ENCODE assay signal across 17 cellular contexts in the genomic region with DNA sequence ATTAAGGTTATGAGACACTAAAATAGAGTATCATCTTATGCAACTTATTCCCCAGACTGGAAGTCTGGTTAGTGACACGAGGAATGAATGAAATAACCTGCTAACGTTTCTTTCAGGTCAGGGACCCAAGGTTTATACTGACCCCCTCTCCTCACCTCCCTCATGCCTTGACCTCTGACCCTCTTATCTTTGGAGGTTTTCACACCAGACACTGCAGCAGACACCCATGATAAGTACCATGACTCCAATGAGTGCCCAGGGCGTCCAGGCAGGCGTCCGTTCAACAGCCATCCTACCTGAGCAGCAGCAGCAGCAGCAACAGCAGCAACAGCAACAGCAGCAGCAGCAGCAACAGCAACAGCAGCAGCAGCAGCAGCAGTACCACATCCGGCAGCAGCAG. TPM values are rescaled to one million over a fixed set of nuclear protein-coding genes. Genes with fewer than 3 reads are reported as not detected.
DNase-seq lines count a peak whose midpoint lies in the region; ATAC-seq, FAIRE-seq and TF ChIP-seq lines count a peak whose summit lies in the region.
"Had no signal": no experiment of that assay in that cellular context is flagged by ENCODE, and none has a peak within 500 bp of the region (broad histone marks: within the 10 kb centered on the region; RNA-seq: fewer than 3 reads in every experiment).

No MANE protein-coding gene starts in this region.

- no peak overlapping the region for H3K4me2 ChIP-seq in K562 (ENCODE audit: insufficient read depth, low read length)
- H3K4me2 ChIP-seq: BLaER1 treated with 17β-estradiol and CSF1 and Interleukin-3, amounts not matched to agents 10 nM and 100 nM had no signal

- H3K9ac ChIP-seq in K562 (ENCODE audit: insufficient read depth in 1 of 2, low read depth in 2 of 2, low read length in 2 of 2) = 0 out of 4 replicates have a peak overlapping the region, but pooled peaks of 1 of the 2 experiments have one; percentile 35
- H3K9ac ChIP-seq: BLaER1 treated with 17β-estradiol and CSF1 and Interleukin-3, amounts not matched to agents 10 nM and 100 nM had no signal

- H3K27ac ChIP-seq in K562 (ENCODE audit: extremely low read depth, low read depth, low read length) (no peak overlapping the region), breast epithelium (no peak overlapping the region)
- H3K27ac ChIP-seq: BLaER1 treated with 17β-estradiol and CSF1 and Interleukin-3, amounts not matched to agents 10 nM and 100 nM had no signal

- DNase-seq in activated naive CD8-positive, alpha-beta T cell treated with anti-CD3 and anti-CD28 coated beads, Interleukin-2, amount 10 ng/mL, durations not matched to agents 7 days and 5 days = no peak
- no peak for DNase-seq in activated naive CD8-positive, alpha-beta T cell treated with anti-CD3 and anti-CD28 coated beads, Interleukin-2, amount 50 U/mL, for 24 hours
- DNase-seq in K562 (ENCODE audit: extremely low read depth in 1 of 4, low spot score in 3 of 4) (peak in 1 of 4 experiments; percentile 52), NCI-H526 (lab: John Stamatoyannopoulos, UW) (no peak), breast epithelium (ENCODE audit: low spot score in 2 of 2) (no peak), CD14-positive monocyte (ENCODE audit: low spot score) (no peak)
- DNase-seq: ACHN; CD4-positive, alpha-beta T cell; DMS153; DMS79 treated with DMSO at 0.1 percent for 48 hours; EL; GDM1; GOT3; H9 had no signal

- H3K9me3 Mint-ChIP-seq in activated naive CD8-positive, alpha-beta T cell treated with anti-CD3 and anti-CD28 coated beads, Interleukin-2, amount 10 ng/mL, durations not matched to agents 7 days and 5 days = no peaks in the 10 kb centered on the region
- H3K9me3 Mint-ChIP-seq in activated naive CD8-positive, alpha-beta T cell treated with anti-CD3 and anti-CD28 coated beads, Interleukin-2, amount 50 U/mL, for 24 hours = no peaks in the 10 kb centered on the region
- peaks cover 0 to 5% (median 0%) of the 10 kb centered on the region in 7 donors for H3K9me3 Mint-ChIP-seq in CD14-positive monocyte
- H3K9me3 Mint-ChIP-seq: CD4-positive, alpha-beta T cell had no signal

- H3K36me3 ChIP-seq in K562 (ENCODE audit: control insufficient read depth, insufficient read depth, low read length) = peaks cover 66% of the 10 kb centered on the region
- no peaks in the 10 kb centered on the region for H3K36me3 ChIP-seq in breast epithelium

- TF ChIP-seq CTCF in K562 (IDR thresholded peaks at IDR 0.05 in 2 of 3, conservative IDR thresholded peaks at IDR 0.05 in 1 of 3; ENCODE audit: insufficient read depth in 2 of 3, low read depth in 1 of 3, low read length in 3 of 3) = no peak
- no peak for TF ChIP-seq CTCF in breast epithelium (IDR thresholded peaks at IDR 0.05)
- no peak for TF ChIP-seq CTCF in CD14-positive monocyte (IDR thresholded peaks at IDR 0.05)

- in situ Hi-C loops in K562 (cut with MboI) = no loop called here

- H3K4me3 ChIP-seq in K562 (no peak overlapping the region), breast epithelium (no peak overlapping the region)
- H3K4me3 ChIP-seq: BLaER1 treated with 17β-estradiol and CSF1 and Interleukin-3, amounts not matched to agents 10 nM and 100 nM had no signal

- TF ChIP-seq EP300 in K562 (IDR thresholded peaks at IDR 0.05; ENCODE audit: low read length) = no peak

- no peak for FAIRE-seq in K562 (lab: Jason Lieb, UNC)
- FAIRE-seq: GM12892 had no signal

- peaks cover 2% of the 10 kb centered on the region for H3K9me1 ChIP-seq in K562 (ENCODE audit: control insufficient read depth, insufficient read depth, low read length)

- intact Hi-C loops in K562 (cut with micrococcal nuclease) (no loop called here), breast epithelium (cut with DNase I; ENCODE audit: low total_unique reads) (no loop called here), CD14-positive monocyte (cut with micrococcal nuclease) (no loop called here)

- H3K9me3 ChIP-seq in K562 (replicated peaks; ENCODE audit: control insufficient read depth, insufficient read depth, low read depth, low read length) (no peaks in the 10 kb centered on the region), breast epithelium (no peaks in the 10 kb centered on the region)
- H3K9me3 ChIP-seq: BLaER1 treated with 17β-estradiol and CSF1 and Interleukin-3, amounts not matched to agents 10 nM and 100 nM had no signal

- WGBS in K562 (ENCODE audit: insufficient coverage, low coverage, missing lambda C conversion rate) = 26% methylated on average over 6 of the region's 6 CpGs

- TF ChIP-seq POLR2A in K562 (conservative IDR thresholded peaks at IDR 0.05) = no peak
- no peak for TF ChIP-seq POLR2A in breast epithelium (IDR thresholded peaks at IDR 0.05)

- no peaks in the 10 kb centered on the region for H3K27me3 Mint-ChIP-seq in activated naive CD8-positive, alpha-beta T cell treated with anti-CD3 and anti-CD28 coated beads, Interleukin-2, amount 10 ng/mL, durations not matched to agents 7 days and 5 days
- no peaks in the 10 kb centered on the region for H3K27me3 Mint-ChIP-seq in activated naive CD8-positive, alpha-beta T cell treated with anti-CD3 and anti-CD28 coated beads, Interleukin-2, amount 50 U/mL, for 24 hours
- H3K27me3 Mint-ChIP-seq in CD14-positive monocyte (ENCODE audit: low read depth in 3 of 3) = peaks cover 0 to 21% (median 1%) of the 10 kb centered on the region in 3 donors
- H3K27me3 Mint-ChIP-seq: CD4-positive, alpha-beta T cell had no signal

- H3K27me3 ChIP-seq in K562 (ENCODE audit: control insufficient read depth in 2 of 2, insufficient read depth in 2 of 2, low read length in 2 of 2) (no peaks in the 10 kb centered on the region), breast epithelium (peaks cover 0 to 60% of the 10 kb centered on the region in 2 donors)

- POLR2A ChIA-PET in activated naive CD8-positive, alpha-beta T cell treated with anti-CD3 and anti-CD28 coated beads, Interleukin-2, amount 10 ng/mL, durations not matched to agents 7 days and 5 days (lab: Charles Lee) = interaction anchor here (1.0 kb wide), 1 partner anchor 11 kb away, joined by 3 read pairs; no protein-coding TSS in a partner anchor
- POLR2A ChIA-PET in K562 (lab: Yijun Ruan, JAX) = no interaction called here

- H3K79me2 ChIP-seq in K562 (ENCODE audit: control insufficient read depth, insufficient read depth, low read length) = no peaks in the 10 kb centered on the region

- peaks cover 17% of the 10 kb centered on the region for H3K36me3 Mint-ChIP-seq in activated naive CD8-positive, alpha-beta T cell treated with anti-CD3 and anti-CD28 coated beads, Interleukin-2, amount 10 ng/mL, durations not matched to agents 7 days and 5 days
- peaks cover 14% of the 10 kb centered on the region for H3K36me3 Mint-ChIP-seq in activated naive CD8-positive, alpha-beta T cell treated with anti-CD3 and anti-CD28 coated beads, Interleukin-2, amount 50 U/mL, for 24 hours (ENCODE audit: low read depth)
- H3K36me3 Mint-ChIP-seq in CD14-positive monocyte = peaks cover 54 to 69% of the 10 kb centered on the region in 2 donors

- peaks cover 0 to 16% of the 10 kb centered on the region in 2 experiments; a peak in 2 of 5 replicates for H3K4me1 ChIP-seq in K562 (replicated peaks in 1 of 2; ENCODE audit: control insufficient read depth in 2 of 2, insufficient read depth in 2 of 2, low read length in 2 of 2)
- peaks cover 0 to 3% of the 10 kb centered on the region in 2 donors for H3K4me1 ChIP-seq in breast epithelium

- CTCF ChIA-PET in K562 (lab: Yijun Ruan, JAX; ENCODE audit: low intra/inter-chr PET ratio) = no interaction called here

- no peak overlapping the region for H2AFZ ChIP-seq in K562 (ENCODE audit: low read depth, low read length)

- no peak for ATAC-seq in activated naive CD8-positive, alpha-beta T cell treated with anti-CD3 and anti-CD28 coated beads, Interleukin-2, amount 10 ng/mL, durations not matched to agents 7 days and 5 days (ENCODE audit: low read depth)
- ATAC-seq in activated naive CD8-positive, alpha-beta T cell treated with anti-CD3 and anti-CD28 coated beads, Interleukin-2, amount 50 U/mL, for 24 hours = no peak
- ATAC-seq in K562 = peak; percentile 43; the same call in 2 of the 3 replicates

- H3K4me1 Mint-ChIP-seq in activated naive CD8-positive, alpha-beta T cell treated with anti-CD3 and anti-CD28 coated beads, Interleukin-2, amount 10 ng/mL, durations not matched to agents 7 days and 5 days = peaks cover 8% of the 10 kb centered on the region
- H3K4me1 Mint-ChIP-seq in activated naive CD8-positive, alpha-beta T cell treated with anti-CD3 and anti-CD28 coated beads, Interleukin-2, amount 50 U/mL, for 24 hours = peaks cover 4% of the 10 kb centered on the region
- H3K4me1 Mint-ChIP-seq in CD14-positive monocyte = peaks cover 15% of the 10 kb centered on the region

- H3K27ac Mint-ChIP-seq in activated naive CD8-positive, alpha-beta T cell treated with anti-CD3 and anti-CD28 coated beads, Interleukin-2, amount 10 ng/mL, durations not matched to agents 7 days and 5 days = peak overlapping the region; percentile 12
- H3K27ac Mint-ChIP-seq in activated naive CD8-positive, alpha-beta T cell treated with anti-CD3 and anti-CD28 coated beads, Interleukin-2, amount 50 U/mL, for 24 hours = no peak overlapping the region
- no peak overlapping the region for H3K27ac Mint-ChIP-seq in CD14-positive monocyte
- H3K27ac Mint-ChIP-seq: CD4-positive, alpha-beta T cell; H9 had no signal

- no TSS peak for BruUV-seq in K562 (replicated peaks; lab: Mats Ljungman, UMichigan)

- no peak overlapping the region for H3K4me3 Mint-ChIP-seq in activated naive CD8-positive, alpha-beta T cell treated with anti-CD3 and anti-CD28 coated beads, Interleukin-2, amount 10 ng/mL, durations not matched to agents 7 days and 5 days
- no peak overlapping the region for H3K4me3 Mint-ChIP-seq in activated naive CD8-positive, alpha-beta T cell treated with anti-CD3 and anti-CD28 coated beads, Interleukin-2, amount 50 U/mL, for 24 hours
- no peak overlapping the region for H3K4me3 Mint-ChIP-seq in CD14-positive monocyte
- H3K4me3 Mint-ChIP-seq: CD4-positive, alpha-beta T cell; H9 had no signal

- no peak for TF ChIP-seq RAD21 in K562 (CRISPR knock-in tag; conservative IDR thresholded peaks at IDR 0.05 in 1 of 2, IDR thresholded peaks at IDR 0.05 in 1 of 2)

- H4K20me1 ChIP-seq in K562 (replicated peaks; ENCODE audit: control insufficient read depth, insufficient read depth, low read length) = no peaks in the 10 kb centered on the region

RNA-seq across cellular contexts. Expression of a gene that starts 4.2 kb away (rescaled TPM):
- 1 to 10 TPM; 1.4 to 1.9 TPM for total RNA-seq in activated naive CD8-positive, alpha-beta T cell treated with anti-CD3 and anti-CD28 coated beads, Interleukin-2, amount 10 ng/mL, durations not matched to agents 7 days and 5 days
- total RNA-seq in K562 (2011; cell fraction: chromatin; rRNA removed; ENCODE audit: low replicate concordance) = 5.1 and 6.6 TPM in 2 replicates
- 2.7 and 2.8 TPM in 2 replicates for total RNA-seq in K562 (2011; cell fraction: nucleolus; rRNA removed)
- total RNA-seq in K562 (2011; cell fraction: nucleoplasm; rRNA removed) = 2.7 and 4.0 TPM in 2 replicates
- total RNA-seq in K562 (2014; rRNA removed) = 0.05 and 0.12 TPM in 2 replicates
- total RNA-seq in K562 (2014; rRNA removed; fragmentation: Illumina TruSeq; extraction: Trizol) = 0.22 TPM in 2 replicates
- total RNA-seq in K562 (2015; rRNA removed; fragmentation: Illumina TruSeq; extraction: Trizol) = 0.23 and 0.25 TPM in 2 replicates
- 0.69 TPM in 2 replicates for total RNA-seq in K562 (2021)
- polyA plus RNA-seq in K562 (2011; rRNA removed) = 0.40 and 0.79 TPM in 2 replicates
- 0.53 and 0.58 TPM in 2 replicates for polyA plus RNA-seq in K562 (2011; cell fraction: cytosol; rRNA removed)
- polyA plus RNA-seq in K562 (2011; cell fraction: nucleus; rRNA removed) = 3.3 and 4.5 TPM in 2 replicates
- polyA plus RNA-seq in K562 (2012) = 0.35 and 1.5 TPM in 2 replicates
- polyA plus RNA-seq in K562 (2014; fragmentation: Illumina TruSeq; extraction: Trizol) = 0.65 and 0.80 TPM in 2 replicates
- polyA plus RNA-seq in K562 (2014; fragmentation: Nextera tagmentation; extraction: Ambion mirVana) = under 1 TPM; 0.03 to 0.11 TPM
- polyA plus RNA-seq in K562 (2014; rRNA removed) = 0.81 and 0.86 TPM in 2 replicates
- 0.42 TPM in 2 replicates for polyA minus RNA-seq in K562 (2011; rRNA and poly(A)+ RNA removed)
- 0.55 TPM in 1 of 2 replicates, not detected in the other for polyA minus RNA-seq in K562 (2011; cell fraction: cytosol; rRNA and poly(A)+ RNA removed)
- 0.54 and 0.78 TPM in 2 replicates for polyA minus RNA-seq in K562 (2011; cell fraction: nucleus; rRNA and poly(A)+ RNA removed)
- 1 to 10 TPM in 1 of 3 donors, under 1 TPM in 2; under 0.01 to 1.0 (median 0.32) TPM for total RNA-seq in breast epithelium
- under 1 TPM in 1 of 2 donors, not detected in 1; 0.05 TPM for polyA plus RNA-seq in CD14-positive monocyte

RNA-seq across cellular contexts. Expression of a gene that starts 22.0 kb away (rescaled TPM):
- total RNA-seq in activated naive CD8-positive, alpha-beta T cell treated with anti-CD3 and anti-CD28 coated beads, Interleukin-2, amount 10 ng/mL, durations not matched to agents 7 days and 5 days = 10 to 100 TPM; 64.7 to 77.1 TPM
- 282 and 395 TPM in 2 replicates for total RNA-seq in K562 (2011; cell fraction: chromatin; rRNA removed; ENCODE audit: low replicate concordance)
- 116 and 125 TPM in 2 replicates for total RNA-seq in K562 (2011; cell fraction: nucleolus; rRNA removed)
- 127 and 134 TPM in 2 replicates for total RNA-seq in K562 (2011; cell fraction: nucleoplasm; rRNA removed)
- total RNA-seq in K562 (2014; rRNA removed) = 18.4 and 23.1 TPM in 2 replicates
- 7.7 and 8.6 TPM in 2 replicates for total RNA-seq in K562 (2014; rRNA removed; fragmentation: Illumina TruSeq; extraction: Trizol)
- 7.7 and 10.3 TPM in 2 replicates for total RNA-seq in K562 (2015; rRNA removed; fragmentation: Illumina TruSeq; extraction: Trizol)
- total RNA-seq in K562 (2021) = 47.3 and 49.7 TPM in 2 replicates
- polyA plus RNA-seq in K562 (2011; rRNA removed) = 8.5 and 19.1 TPM in 2 replicates
- polyA plus RNA-seq in K562 (2011; cell fraction: cytosol; rRNA removed) = 11.3 and 12.0 TPM in 2 replicates
- 149 and 177 TPM in 2 replicates for polyA plus RNA-seq in K562 (2011; cell fraction: nucleus; rRNA removed)
- 27.2 and 37.7 TPM in 2 replicates for polyA plus RNA-seq in K562 (2012)
- polyA plus RNA-seq in K562 (2014; fragmentation: Illumina TruSeq; extraction: Trizol) = 26.7 and 31.0 TPM in 2 replicates
- 1 to 10 TPM; 1.6 to 2.8 TPM for polyA plus RNA-seq in K562 (2014; fragmentation: Nextera tagmentation; extraction: Ambion mirVana)
- 15.6 and 17.7 TPM in 2 replicates for polyA plus RNA-seq in K562 (2014; rRNA removed)
- 26.7 and 27.1 TPM in 2 replicates for polyA minus RNA-seq in K562 (2011; rRNA and poly(A)+ RNA removed)
- 51.0 and 53.6 TPM in 2 replicates for polyA minus RNA-seq in K562 (2011; cell fraction: cytosol; rRNA and poly(A)+ RNA removed)
- 58.2 and 76.0 TPM in 2 replicates for polyA minus RNA-seq in K562 (2011; cell fraction: nucleus; rRNA and poly(A)+ RNA removed)
- total RNA-seq in breast epithelium = 10 to 100 TPM; 32.1 to 34.7 (median 33.9) TPM
- polyA plus RNA-seq in CD14-positive monocyte = 1 to 10 TPM; 2.4 to 5.0 TPM

RNA-seq across cellular contexts. Expression of a gene that starts 29.1 kb away (rescaled TPM):
- 100 to 1,000 TPM; 389 to 395 TPM for total RNA-seq in activated naive CD8-positive, alpha-beta T cell treated with anti-CD3 and anti-CD28 coated beads, Interleukin-2, amount 10 ng/mL, durations not matched to agents 7 days and 5 days
- total RNA-seq in K562 (2011; cell fraction: chromatin; rRNA removed; ENCODE audit: low replicate concordance) = 48.6 and 70.4 TPM in 2 replicates
- 91.1 and 92.7 TPM in 2 replicates for total RNA-seq in K562 (2011; cell fraction: nucleolus; rRNA removed)
- 80.5 and 94.1 TPM in 2 replicates for total RNA-seq in K562 (2011; cell fraction: nucleoplasm; rRNA removed)
- total RNA-seq in K562 (2014; rRNA removed) = 5.5 and 7.5 TPM in 2 replicates
- total RNA-seq in K562 (2014; rRNA removed; fragmentation: Illumina TruSeq; extraction: Trizol) = 9.7 and 11.4 TPM in 2 replicates
- 6.1 and 7.5 TPM in 2 replicates for total RNA-seq in K562 (2015; rRNA removed; fragmentation: Illumina TruSeq; extraction: Trizol)
- total RNA-seq in K562 (2021) = 18.0 and 19.7 TPM in 2 replicates
- polyA plus RNA-seq in K562 (2011; rRNA removed) = 43.0 and 55.4 TPM in 2 replicates
- polyA plus RNA-seq in K562 (2011; cell fraction: cytosol; rRNA removed) = 91.9 and 138 TPM in 2 replicates
- polyA plus RNA-seq in K562 (2011; cell fraction: nucleus; rRNA removed) = 29.1 and 32.6 TPM in 2 replicates
- 17.7 and 27.6 TPM in 2 replicates for polyA plus RNA-seq in K562 (2012)
- polyA plus RNA-seq in K562 (2014; fragmentation: Illumina TruSeq; extraction: Trizol) = 45.8 and 52.7 TPM in 2 replicates
- polyA plus RNA-seq in K562 (2014; fragmentation: Nextera tagmentation; extraction: Ambion mirVana) = 10 to 100 TPM; 17.4 to 27.4 TPM
- polyA plus RNA-seq in K562 (2014; rRNA removed) = 23.9 and 25.8 TPM in 2 replicates
- polyA minus RNA-seq in K562 (2011; rRNA and poly(A)+ RNA removed) = 26.0 and 31.9 TPM in 2 replicates
- 13.8 and 14.3 TPM in 2 replicates for polyA minus RNA-seq in K562 (2011; cell fraction: cytosol; rRNA and poly(A)+ RNA removed)
- polyA minus RNA-seq in K562 (2011; cell fraction: nucleus; rRNA and poly(A)+ RNA removed) = 5.9 and 9.1 TPM in 2 replicates
- 10 to 100 TPM in 1 of 3 donors, 1 to 10 TPM in 2; 5.1 to 10.8 (median 8.0) TPM for total RNA-seq in breast epithelium
- polyA plus RNA-seq in CD14-positive monocyte = 10 to 100 TPM; 48.3 to 94.5 TPM
- total RNA-seq: H9 had no signal

RNA-seq across cellular contexts. Expression of a gene that starts 33.9 kb away (rescaled TPM):
- 10 to 100 TPM; 26.7 to 30.6 TPM for total RNA-seq in activated naive CD8-positive, alpha-beta T cell treated with anti-CD3 and anti-CD28 coated beads, Interleukin-2, amount 10 ng/mL, durations not matched to agents 7 days and 5 days
- 2.9 and 8.8 TPM in 2 replicates for total RNA-seq in K562 (2011; cell fraction: chromatin; rRNA removed; ENCODE audit: low replicate concordance)
- 2.9 and 4.3 TPM in 2 replicates for total RNA-seq in K562 (2011; cell fraction: nucleolus; rRNA removed)
- total RNA-seq in K562 (2011; cell fraction: nucleoplasm; rRNA removed) = 3.2 and 7.9 TPM in 2 replicates
- 2.9 and 3.1 TPM in 2 replicates for total RNA-seq in K562 (2014; rRNA removed)
- total RNA-seq in K562 (2014; rRNA removed; fragmentation: Illumina TruSeq; extraction: Trizol) = 2.4 and 3.0 TPM in 2 replicates
- 1.8 and 2.6 TPM in 2 replicates for total RNA-seq in K562 (2015; rRNA removed; fragmentation: Illumina TruSeq; extraction: Trizol)
- 1.8 and 2.0 TPM in 2 replicates for total RNA-seq in K562 (2021)
- polyA plus RNA-seq in K562 (2011; rRNA removed) = 0.77 and 1.9 TPM in 2 replicates
- 0.45 and 0.94 TPM in 2 replicates for polyA plus RNA-seq in K562 (2011; cell fraction: cytosol; rRNA removed)
- 2.4 TPM in 2 replicates for polyA plus RNA-seq in K562 (2011; cell fraction: nucleus; rRNA removed)
- polyA plus RNA-seq in K562 (2012) = 1.2 and 3.5 TPM in 2 replicates
- 1.4 TPM in 2 replicates for polyA plus RNA-seq in K562 (2014; fragmentation: Illumina TruSeq; extraction: Trizol)
- 1 to 10 TPM; 6.8 to 8.4 TPM for polyA plus RNA-seq in K562 (2014; fragmentation: Nextera tagmentation; extraction: Ambion mirVana)
- 0.36 and 3.9 TPM in 2 replicates for polyA plus RNA-seq in K562 (2014; rRNA removed)
- 0.88 TPM in 1 of 2 replicates, not detected in the other for polyA minus RNA-seq in K562 (2011; rRNA and poly(A)+ RNA removed)
- not detected in 2 replicates for polyA minus RNA-seq in K562 (2011; cell fraction: cytosol; rRNA and poly(A)+ RNA removed)
- polyA minus RNA-seq in K562 (2011; cell fraction: nucleus; rRNA and poly(A)+ RNA removed) = 2.0 TPM in 1 of 2 replicates, not detected in the other
- total RNA-seq in breast epithelium = not detected
- polyA plus RNA-seq in CD14-positive monocyte = not detected
- total RNA-seq: A172, H9 had no signal

RNA-seq across cellular contexts. Expression of a gene that starts 44.8 kb away (rescaled TPM):
- 10 to 100 TPM; 22.1 to 24.9 TPM for total RNA-seq in activated naive CD8-positive, alpha-beta T cell treated with anti-CD3 and anti-CD28 coated beads, Interleukin-2, amount 10 ng/mL, durations not matched to agents 7 days and 5 days
- total RNA-seq in K562 (2011; cell fraction: chromatin; rRNA removed; ENCODE audit: low replicate concordance) = 3.0 and 4.6 TPM in 2 replicates
- total RNA-seq in K562 (2011; cell fraction: nucleolus; rRNA removed) = 2.6 and 3.7 TPM in 2 replicates
- 3.4 and 4.9 TPM in 2 replicates for total RNA-seq in K562 (2011; cell fraction: nucleoplasm; rRNA removed)
- total RNA-seq in K562 (2014; rRNA removed) (11.5 and 12.8 TPM in 2 replicates), K562 (2014; rRNA removed; fragmentation: Illumina TruSeq; extraction: Trizol) (7.6 and 8.7 TPM in 2 replicates), K562 (2015; rRNA removed; fragmentation: Illumina TruSeq; extraction: Trizol) (6.4 and 8.5 TPM in 2 replicates), K562 (2021) (23.6 and 26.6 TPM in 2 replicates), breast epithelium (10 to 100 TPM; 14.7 to 30.1 (median 21.1) TPM)
- polyA plus RNA-seq in K562 (2011; rRNA removed) (5.7 and 6.0 TPM in 2 replicates), K562 (2014; fragmentation: Illumina TruSeq; extraction: Trizol) (18.5 and 19.1 TPM in 2 replicates), K562 (2014; fragmentation: Nextera tagmentation; extraction: Ambion mirVana) (under 1 TPM; 0.13 to 0.14 TPM), K562 (2014; rRNA removed) (11.0 and 12.8 TPM in 2 replicates), CD14-positive monocyte (1 to 10 TPM; 1.4 to 1.5 TPM)
- 8.8 and 15.6 TPM in 2 replicates for polyA plus RNA-seq in K562 (2011; cell fraction: cytosol; rRNA removed)
- 4.5 and 8.3 TPM in 2 replicates for polyA plus RNA-seq in K562 (2011; cell fraction: nucleus; rRNA removed)
- 11.1 and 14.8 TPM in 2 replicates for polyA plus RNA-seq in K562 (2012)
- polyA minus RNA-seq in K562 (2011; rRNA and poly(A)+ RNA removed) = 2.8 TPM in 2 replicates
- 5.7 and 7.5 TPM in 2 replicates for polyA minus RNA-seq in K562 (2011; cell fraction: cytosol; rRNA and poly(A)+ RNA removed)
- 1.1 and 1.9 TPM in 2 replicates for polyA minus RNA-seq in K562 (2011; cell fraction: nucleus; rRNA and poly(A)+ RNA removed)

Comparison
In these comparisons a context has a peak if more than half of its experiments do, and no peak if none do; other contexts are left out.
1. RNA of a gene that starts 29.1 kb away (total RNA-seq): 389 to 395 TPM in activated naive CD8-positive, alpha-beta T cell treated with anti-CD3 and anti-CD28 coated beads, Interleukin-2, amount 10 ng/mL, durations not matched to agents 7 days and 5 days; 5.5 to 94.1 TPM in K562 and 5.1 to 10.8 TPM in breast epithelium; every median in the first group is over 4 times any median in the second.